8 cellular contexts compared by ENCODE assay signal in genomic region chr16:50067290-50067853, GRCh38. TPM values are rescaled to one million over a fixed set of nuclear protein-coding genes. Genes with fewer than 3 reads are reported as not detected.
DNase-seq lines count a peak whose midpoint lies in the region; ATAC-seq and TF ChIP-seq lines count a peak whose summit lies in the region.

No MANE protein-coding gene starts in this region.

- H3K36me3 Mint-ChIP-seq in memory B cell: peaks cover 15% of the 10 kb centered on the region

- DNase-seq in stimulated activated CD4-positive, alpha-beta T cell treated with anti-CD3 and anti-CD28 coated beads, Interleukin-1b, Interleukin-23, amount 100 ng/mL, for 48 hours: peak; percentile 20
- no peak for DNase-seq in stimulated activated CD4-positive, alpha-beta T cell treated with anti-CD3 and anti-CD28 coated beads, Interleukin-12 subunit alpha, Interleukin-12 subunit beta, amount 100 ng/mL, for 4 hours
- DNase-seq in HK-2 (ENCODE audit: unreplicated experiment): peak; percentile 33
- DNase-seq in SK-MEL-5 (ENCODE audit: low read depth, low spot score): peak; percentile 41
- peak; percentile 71 to 75 for DNase-seq in cardiac fibroblast (ENCODE audit: low read depth in 2 of 2)
- peak in 1 of 2 donors; percentile 10 for DNase-seq in memory B cell (ENCODE audit: low spot score in 2 of 2)
- no peak for DNase-seq in NCI-H345 treated with DMSO at 0.1 percent for 48 hours (lab: John Stamatoyannopoulos, UW; ENCODE audit: unreplicated experiment)
- no peak for DNase-seq in SHP77 treated with DMSO at 0.1 percent for 48 hours (lab: John Stamatoyannopoulos, UW)

- H3K27me3 Mint-ChIP-seq in memory B cell: no peaks in the 10 kb centered on the region

- peaks cover 29% of the 10 kb centered on the region for H3K4me1 Mint-ChIP-seq in memory B cell

- peak overlapping the region; percentile 79 for H3K27ac Mint-ChIP-seq in memory B cell

- in situ Hi-C loops in SK-MEL-5 (cut with HindIII; ENCODE audit: low pct_unique_long_range_greater_than_20kb, low sequenced_read_pairs): no loop called here

- TF ChIP-seq CTCF in cardiac fibroblast (IDR thresholded peaks at IDR 0.05; ENCODE audit: low read depth, low read length): peak; percentile 51

- no peak for ATAC-seq in memory B cell (ENCODE audit: low read depth)

- peak overlapping the region; percentile 92 for H3K4me3 Mint-ChIP-seq in memory B cell

- H3K9me3 Mint-ChIP-seq in memory B cell: no peaks in the 10 kb centered on the region

- H3K4me3 ChIP-seq in cardiac fibroblast (replicated peaks in 1 of 2; ENCODE audit: low read depth in 2 of 2, low read length in 2 of 2): peak overlapping the region in 1 of 2 donors; percentile 98

RNA-seq across cellular contexts. Expression of gene HEATR3, which starts 1.6 kb away (rescaled TPM):
- total RNA-seq in SK-MEL-5 (2014; rRNA removed; shearing (Covaris generic)): 27.9 and 31.3 TPM in 2 replicates
- 18.9 and 19.9 TPM in 2 replicates for polyA plus RNA-seq in SK-MEL-5 (2015; cell fraction: cytosol; rRNA removed)
- 32.2 and 75.8 TPM in 2 replicates for polyA plus RNA-seq in SK-MEL-5 (2015; cell fraction: nucleus; rRNA removed)

RNA-seq across cellular contexts. Expression of gene CNEP1R1, which starts 42.3 kb away (rescaled TPM):
- total RNA-seq in SK-MEL-5 (2014; rRNA removed; shearing (Covaris generic)): 21.8 and 25.2 TPM in 2 replicates
- 17.4 and 19.4 TPM in 2 replicates for polyA plus RNA-seq in SK-MEL-5 (2015; cell fraction: cytosol; rRNA removed)
- 37.4 and 41.6 TPM in 2 replicates for polyA plus RNA-seq in SK-MEL-5 (2015; cell fraction: nucleus; rRNA removed)

Comparison
In these comparisons a context has a peak if more than half of its experiments do, and no peak if none do; other contexts are left out.
1. DNase-seq: peak in stimulated activated CD4-positive, alpha-beta T cell treated with anti-CD3 and anti-CD28 coated beads, Interleukin-1b, Interleukin-23, amount 100 ng/mL, for 48 hours (single experiment), HK-2 (single experiment), SK-MEL-5 (single experiment) and cardiac fibroblast (2 of 2); none in stimulated activated CD4-positive, alpha-beta T cell treated with anti-CD3 and anti-CD28 coated beads, Interleukin-12 subunit alpha, Interleukin-12 subunit beta, amount 100 ng/mL, for 4 hours (single experiment), NCI-H345 treated with DMSO at 0.1 percent for 48 hours (single experiment) and SHP77 treated with DMSO at 0.1 percent for 48 hours (single experiment).